In the genomic region with DNA sequence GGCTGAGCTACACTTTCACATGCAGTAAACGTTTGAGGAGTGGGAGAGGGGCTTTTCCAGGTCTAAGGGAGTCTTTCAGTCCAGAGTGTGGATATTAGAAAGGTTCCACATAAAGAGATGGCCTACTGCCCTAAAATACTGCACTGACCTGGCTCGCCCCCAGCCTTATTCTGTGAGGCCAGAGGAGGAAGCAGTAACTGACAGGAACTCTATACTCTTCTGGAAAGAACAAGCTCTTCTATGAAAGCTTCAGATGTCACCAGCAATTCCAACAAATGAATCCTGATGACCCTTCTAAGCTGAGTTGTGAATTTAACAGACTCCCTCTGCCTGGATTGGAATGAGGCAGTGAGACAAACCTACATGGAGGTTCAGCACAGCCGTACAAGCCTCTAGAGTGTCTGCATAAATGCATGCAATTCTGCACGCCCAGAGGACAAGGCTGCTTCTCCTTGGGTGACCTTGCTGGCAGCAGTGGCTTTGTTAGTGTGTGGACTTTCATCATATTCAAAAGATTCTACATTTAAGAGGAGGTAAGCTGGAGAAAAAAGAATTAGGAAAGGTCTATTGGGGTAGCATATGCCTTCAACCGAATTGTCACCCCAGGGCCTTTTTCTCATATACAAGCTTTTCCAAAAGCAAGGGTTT, we compare ENCODE assay signal across 16 cellular contexts.
"Had no signal": no experiment of that assay in that cellular context is flagged by ENCODE, and none has a peak within 500 bp of the region (broad histone marks: within the 10 kb centered on the region; RNA-seq: fewer than 3 reads in every experiment).

No MANE protein-coding gene starts in this region.

- FAIRE-seq: urothelium cell line had no signal

- H3K4me3 ChIP-seq: coronary artery, dorsolateral prefrontal cortex, left lung, lung had no signal

- H3K9me3 ChIP-seq: left lung, neutrophil had no signal

- H3K4me3 Mint-ChIP-seq: naive thymus-derived CD4-positive, alpha-beta T cell; type B pancreatic cell had no signal

- H3K36me3 ChIP-seq: left lung, neutrophil had no signal

- H3K27me3 ChIP-seq: left lung, neutrophil had no signal

- H3K36me3 Mint-ChIP-seq: type B pancreatic cell had no signal

- H3K27ac ChIP-seq: coronary artery, dorsolateral prefrontal cortex, left lung, neutrophil had no signal

- ATAC-seq: left lung; naive thymus-derived CD4-positive, alpha-beta T cell; sciatic nerve had no signal

- H3K4me1 ChIP-seq: left lung had no signal

- H3K27ac Mint-ChIP-seq: naive thymus-derived CD4-positive, alpha-beta T cell; type B pancreatic cell had no signal

- DNase-seq: central memory CD4-positive, alpha-beta T cell; dorsolateral prefrontal cortex; effector CD8-positive, alpha-beta T cell; foreskin melanocyte; islet precursor cell; left lung; mesenchymal stem cell; naive thymus-derived CD4-positive, alpha-beta T cell; stimulated activated CD4-positive, alpha-beta T cell treated with anti-CD3 and anti-CD28 coated beads, Interleukin-2, amount 100 ng/mL, for 24 hours; stimulated activated naive CD4-positive, alpha-beta T cell treated with Interleukin-2 at 50 U/mL for 16 hours had no signal
